ENCODE assay signal across 8 cellular contexts in genomic region chr19:2199215-2199614, GRCh38. TPM values are rescaled to one million over a fixed set of nuclear protein-coding genes. Genes with fewer than 3 reads are reported as not detected.
DNase-seq lines count a peak whose midpoint lies in the region; ATAC-seq and TF ChIP-seq lines count a peak whose summit lies in the region.

No MANE protein-coding gene starts in this region.

- H3K4me1 Mint-ChIP-seq in CD8-positive, alpha-beta memory T cell, result no peaks in the 10 kb centered on the region

- intact Hi-C loops in left ventricle myocardium inferior (cut with micrococcal nuclease), result no loop called here
- intact Hi-C loops in dorsolateral prefrontal cortex (cut with DNase I), result no loop called here

- no peaks in the 10 kb centered on the region for H3K36me3 ChIP-seq in SU-DHL-6 (ENCODE audit: low read length)
- H3K36me3 ChIP-seq in left ventricle myocardium inferior, result peaks cover 45% of the 10 kb centered on the region
- peaks cover 8% of the 10 kb centered on the region for H3K36me3 ChIP-seq in CD8-positive, alpha-beta memory T cell (ENCODE audit: insufficient read depth, low read length)

- no peak overlapping the region for H3K4me3 ChIP-seq in AG04449 (ENCODE audit: low read depth, low read length)
- no peak overlapping the region for H3K4me3 ChIP-seq in SU-DHL-6 (ENCODE audit: insufficient read depth, low read length, poor library complexity, severe bottlenecking)
- H3K4me3 ChIP-seq in left ventricle myocardium inferior, result no peak overlapping the region
- H3K4me3 ChIP-seq in CD8-positive, alpha-beta memory T cell (ENCODE audit: low read length), result no peak overlapping the region
- no peak overlapping the region for H3K4me3 ChIP-seq in dorsolateral prefrontal cortex

- no peaks in the 10 kb centered on the region for H3K27me3 Mint-ChIP-seq in CD8-positive, alpha-beta memory T cell

- peaks cover 20% of the 10 kb centered on the region; the same call in 1 of the 2 replicates for H3K79me2 ChIP-seq in SU-DHL-6 (ENCODE audit: insufficient read depth, low read length)

- H3K36me3 Mint-ChIP-seq in CD8-positive, alpha-beta memory T cell, result peaks cover 0 to 47% (median 5%) of the 10 kb centered on the region in 3 donors

- no peaks in the 10 kb centered on the region for H3K9me3 Mint-ChIP-seq in CD8-positive, alpha-beta memory T cell

- in situ Hi-C loops in GM13977 (cut with MboI; ENCODE audit: low pct_unique_long_range_greater_than_20kb, low sequenced_read_pairs, unreplicated experiment), result no loop called here

- H3K4me2 ChIP-seq in SU-DHL-6 (ENCODE audit: low read depth, low read length, poor library complexity, severe bottlenecking), result no peak overlapping the region

- H2AFZ ChIP-seq in SU-DHL-6 (ENCODE audit: low read depth, low read length, severe bottlenecking), result no peak overlapping the region

- H3K9me3 ChIP-seq in SU-DHL-6 (ENCODE audit: insufficient read depth, low read length), result no peaks in the 10 kb centered on the region
- no peaks in the 10 kb centered on the region for H3K9me3 ChIP-seq in left ventricle myocardium inferior (replicated peaks)
- H3K9me3 ChIP-seq in CD8-positive, alpha-beta memory T cell (ENCODE audit: low read length), result no peaks in the 10 kb centered on the region

- H4K20me1 ChIP-seq in SU-DHL-6 (ENCODE audit: low read depth, low read length), result no peaks in the 10 kb centered on the region

- H3K27ac Mint-ChIP-seq in CD8-positive, alpha-beta memory T cell, result peak overlapping the region in 3 of 8 donors; percentile 52 to 70 (median 66)

- POLR2A ChIA-PET in AG04449 (lab: Yijun Ruan, JAX), result no interaction called here
- POLR2A ChIA-PET in CD8-positive, alpha-beta memory T cell (lab: Charles Lee), result no interaction called here

- no peaks in the 10 kb centered on the region for H3K27me3 ChIP-seq in SU-DHL-6 (ENCODE audit: low read length)
- no peaks in the 10 kb centered on the region for H3K27me3 ChIP-seq in left ventricle myocardium inferior (ENCODE audit: low read depth)
- no peaks in the 10 kb centered on the region for H3K27me3 ChIP-seq in CD8-positive, alpha-beta memory T cell (ENCODE audit: insufficient read depth, low read length, poor library complexity, severe bottlenecking)
- H3K27me3 ChIP-seq in dorsolateral prefrontal cortex, result no peaks in the 10 kb centered on the region

- H3K4me1 ChIP-seq in left ventricle myocardium inferior, result no peaks in the 10 kb centered on the region
- H3K4me1 ChIP-seq in CD8-positive, alpha-beta memory T cell (ENCODE audit: insufficient read depth, low read length), result no peaks in the 10 kb centered on the region

- CTCF ChIA-PET in AG04449 (lab: Yijun Ruan, JAX), result interaction anchor here (0.5 to 0.8 kb wide), 3 partner anchors 9 to 43 kb away, joined by 3 to 4 read pairs (median 3); no protein-coding TSS in a partner anchor
- CTCF ChIA-PET in CD8-positive, alpha-beta memory T cell (lab: Charles Lee), result no interaction called here

- no peak for DNase-seq in AG04449 (ENCODE audit: low read depth, low spot score)
- DNase-seq in GM13977 (ENCODE audit: low spot score), result no peak
- DNase-seq in left ventricle myocardium inferior, result no peak
- DNase-seq in CD8-positive, alpha-beta memory T cell, result no peak
- DNase-seq in LoVo (ENCODE audit: low spot score), result no peak
- no peak for DNase-seq in dorsolateral prefrontal cortex

- no peak overlapping the region for H3K9ac ChIP-seq in SU-DHL-6 (ENCODE audit: low read length)

- no peaks in the 10 kb centered on the region for H3F3A ChIP-seq in SU-DHL-6 (ENCODE audit: insufficient read depth)

- H3K9me2 ChIP-seq in SU-DHL-6 (replicated peaks; ENCODE audit: insufficient read depth, low read length), result no peaks in the 10 kb centered on the region

- H3K27ac ChIP-seq in SU-DHL-6 (ENCODE audit: low read depth, low read length), result no peak overlapping the region
- H3K27ac ChIP-seq in left ventricle myocardium inferior (replicated peaks), result no peak overlapping the region
- H3K27ac ChIP-seq in CD8-positive, alpha-beta memory T cell (ENCODE audit: low read depth, low read length), result no peak overlapping the region
- peak overlapping the region in 3 of 59 donors; percentile 0 to 27 (median 4) for H3K27ac ChIP-seq in dorsolateral prefrontal cortex

- no peak for ATAC-seq in GM18858 (IDR thresholded peaks at IDR 0.05; ENCODE audit: unreplicated experiment)

- peak; percentile 40 for TF ChIP-seq CTCF in AG04449 (IDR thresholded peaks at IDR 0.05; ENCODE audit: insufficient read depth, low read length, missing control alignments)
- peak; percentile 42 for TF ChIP-seq CTCF in GM13977 (IDR thresholded peaks at IDR 0.05; ENCODE audit: extremely low read depth, insufficient read depth, missing control alignments)
- peak; percentile 31 for TF ChIP-seq CTCF in SU-DHL-6 (IDR thresholded peaks at IDR 0.05; ENCODE audit: insufficient read depth, low read length, poor library complexity, severe bottlenecking)
- TF ChIP-seq CTCF in left ventricle myocardium inferior (IDR thresholded peaks at IDR 0.05; ENCODE audit: borderline replicate concordance), result peak; percentile 49
- TF ChIP-seq CTCF in dorsolateral prefrontal cortex (IDR thresholded peaks at IDR 0.05 in 54 of 56, conservative IDR thresholded peaks at IDR 0.05 in 2 of 56; ENCODE audit: low read depth in 1 of 56, partially characterized antibody in 56 of 56), result peak in 26 of 56 donors; percentile 8 to 53 (median 22)

- H3K4me3 Mint-ChIP-seq in CD8-positive, alpha-beta memory T cell, result no peak overlapping the region

RNA-seq across cellular contexts. Expression of gene DOT1L, which starts 35.5 kb away (rescaled TPM):
- 8.4 TPM for total RNA-seq in left ventricle myocardium inferior
- total RNA-seq in CD8-positive, alpha-beta memory T cell, result 10 to 100 TPM; 82.0 to 84.9 TPM
- 1.2 TPM for polyA plus RNA-seq in CD8-positive, alpha-beta memory T cell
- 10 to 100 TPM; 11.9 to 52.7 (median 23.7) TPM for total RNA-seq in dorsolateral prefrontal cortex

RNA-seq across cellular contexts. Expression of gene PLEKHJ1, which starts 36.9 kb away (rescaled TPM):
- 47.8 TPM for total RNA-seq in left ventricle myocardium inferior
- total RNA-seq in CD8-positive, alpha-beta memory T cell, result 10 to 100 TPM; 96.6 to 99.1 TPM
- 120 TPM for polyA plus RNA-seq in CD8-positive, alpha-beta memory T cell
- 10 to 100 TPM; 32.8 to 66.7 (median 46.1) TPM for total RNA-seq in dorsolateral prefrontal cortex

RNA-seq across cellular contexts. Expression of gene SF3A2, which starts 37.4 kb away (rescaled TPM):
- total RNA-seq in left ventricle myocardium inferior, result 28.7 TPM
- 100 to 1,000 TPM; 131 to 138 TPM for total RNA-seq in CD8-positive, alpha-beta memory T cell
- 36.2 TPM for polyA plus RNA-seq in CD8-positive, alpha-beta memory T cell
- 10 to 100 TPM; 27.0 to 68.4 (median 48.2) TPM for total RNA-seq in dorsolateral prefrontal cortex

RNA-seq across cellular contexts. Expression of gene AP3D1, which starts 47.8 kb away (rescaled TPM):
- total RNA-seq in left ventricle myocardium inferior (75.4 TPM), dorsolateral prefrontal cortex (100 to 1,000 TPM in 118 of 120 experiments, 10 to 100 TPM in 2; 94.6 to 174 (median 127) TPM)
- total RNA-seq in CD8-positive, alpha-beta memory T cell, result 10 to 100 TPM; 96.5 to 99.2 TPM
- 44.2 TPM for polyA plus RNA-seq in CD8-positive, alpha-beta memory T cell

RNA-seq across cellular contexts. Expression of gene AMH, which starts 49.9 kb away (rescaled TPM):
- total RNA-seq in left ventricle myocardium inferior (1.1 TPM), dorsolateral prefrontal cortex (10 to 100 TPM in 40 of 120 experiments, 1 to 10 TPM in 79, not detected in 1; 2.5 to 24.6 (median 7.6) TPM)
- total RNA-seq in CD8-positive, alpha-beta memory T cell, result 1 to 10 TPM; 5.9 to 7.4 TPM
- polyA plus RNA-seq in CD8-positive, alpha-beta memory T cell, result not detected
